In the genomic region with DNA sequence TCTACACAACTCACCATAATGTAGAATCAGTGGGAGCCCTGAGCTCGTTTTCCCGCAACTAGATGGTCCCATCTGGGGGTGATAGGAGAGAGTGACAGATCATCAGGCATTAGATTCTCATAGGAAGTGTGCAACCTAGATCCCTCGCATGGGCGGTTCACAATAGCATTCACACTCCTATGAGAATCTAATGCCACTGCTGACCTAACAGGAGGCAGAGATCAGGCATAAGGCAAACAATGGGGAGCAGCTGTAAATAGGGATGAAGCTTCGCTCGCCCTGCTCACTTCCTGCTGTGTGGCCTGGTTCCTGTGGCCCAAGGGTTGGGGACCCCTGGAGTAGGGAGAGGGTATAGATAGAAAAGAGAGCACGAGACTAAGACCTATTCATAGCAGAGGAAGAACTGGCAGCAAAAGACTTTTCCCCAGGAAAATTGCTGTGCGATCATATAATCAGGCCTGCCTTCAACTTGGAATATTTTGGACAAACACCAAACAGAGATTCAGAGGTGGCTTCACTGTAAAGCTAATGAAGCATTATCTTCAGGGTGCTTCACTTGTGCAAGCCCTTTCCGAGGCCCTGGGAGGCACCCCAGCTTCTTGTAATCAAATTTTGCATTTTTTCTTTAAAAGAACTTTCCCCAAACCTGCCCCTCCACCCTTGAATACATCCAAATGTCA, we compare ENCODE assay signal across 2 cellular contexts.
TF ChIP-seq lines count a peak whose summit lies in the region.

No MANE protein-coding gene starts in this region.

TF ChIP-seq in HEK293, 187 proteins besides CTCF, POLR2A, EP300 and RAD21 (continued from another document):
- no peak for TF ChIP-seq ZNF140 (tag by site-specific recombination; IDR thresholded peaks at IDR 0.05)
TF ChIP-seq in HEK293: peak in this region for 0.

TF ChIP-seq in HepG2, 621 proteins besides CTCF, POLR2A, EP300 and RAD21 (continued from another document and continues in another):
- TF ChIP-seq, protein P1, sequence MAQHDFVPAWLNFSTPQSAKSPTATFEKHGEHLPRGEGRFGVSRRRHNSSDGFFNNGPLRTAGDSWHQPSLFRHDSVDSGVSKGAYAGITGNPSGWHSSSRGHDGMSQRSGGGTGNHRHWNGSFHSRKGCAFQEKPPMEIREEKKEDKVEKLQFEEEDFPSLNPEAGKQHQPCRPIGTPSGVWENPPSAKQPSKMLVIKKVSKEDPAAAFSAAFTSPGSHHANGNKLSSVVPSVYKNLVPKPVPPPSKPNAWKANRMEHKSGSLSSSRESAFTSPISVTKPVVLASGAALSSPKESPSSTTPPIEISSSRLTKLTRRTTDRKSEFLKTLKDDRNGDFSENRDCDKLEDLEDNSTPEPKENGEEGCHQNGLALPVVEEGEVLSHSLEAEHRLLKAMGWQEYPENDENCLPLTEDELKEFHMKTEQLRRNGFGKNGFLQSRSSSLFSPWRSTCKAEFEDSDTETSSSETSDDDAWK (CRISPR knock-in tag; IDR thresholded peaks at IDR 0.05): no peak
- TF ChIP-seq MEIS2 (CRISPR knock-in tag; IDR thresholded peaks at IDR 0.05): peak; percentile 35; the same call in 1 of the 2 replicates
- peak; percentile 67; the same call in 1 of the 2 replicates for TF ChIP-seq ZNF747 (CRISPR knock-in tag; IDR thresholded peaks at IDR 0.05; ENCODE audit: borderline replicate concordance)
- no peak for TF ChIP-seq FOXP1 (IDR thresholded peaks at IDR 0.05)
- TF ChIP-seq FOXP1 (CRISPR knock-in tag; IDR thresholded peaks at IDR 0.05): peak; percentile 77
- TF ChIP-seq, protein P2, sequence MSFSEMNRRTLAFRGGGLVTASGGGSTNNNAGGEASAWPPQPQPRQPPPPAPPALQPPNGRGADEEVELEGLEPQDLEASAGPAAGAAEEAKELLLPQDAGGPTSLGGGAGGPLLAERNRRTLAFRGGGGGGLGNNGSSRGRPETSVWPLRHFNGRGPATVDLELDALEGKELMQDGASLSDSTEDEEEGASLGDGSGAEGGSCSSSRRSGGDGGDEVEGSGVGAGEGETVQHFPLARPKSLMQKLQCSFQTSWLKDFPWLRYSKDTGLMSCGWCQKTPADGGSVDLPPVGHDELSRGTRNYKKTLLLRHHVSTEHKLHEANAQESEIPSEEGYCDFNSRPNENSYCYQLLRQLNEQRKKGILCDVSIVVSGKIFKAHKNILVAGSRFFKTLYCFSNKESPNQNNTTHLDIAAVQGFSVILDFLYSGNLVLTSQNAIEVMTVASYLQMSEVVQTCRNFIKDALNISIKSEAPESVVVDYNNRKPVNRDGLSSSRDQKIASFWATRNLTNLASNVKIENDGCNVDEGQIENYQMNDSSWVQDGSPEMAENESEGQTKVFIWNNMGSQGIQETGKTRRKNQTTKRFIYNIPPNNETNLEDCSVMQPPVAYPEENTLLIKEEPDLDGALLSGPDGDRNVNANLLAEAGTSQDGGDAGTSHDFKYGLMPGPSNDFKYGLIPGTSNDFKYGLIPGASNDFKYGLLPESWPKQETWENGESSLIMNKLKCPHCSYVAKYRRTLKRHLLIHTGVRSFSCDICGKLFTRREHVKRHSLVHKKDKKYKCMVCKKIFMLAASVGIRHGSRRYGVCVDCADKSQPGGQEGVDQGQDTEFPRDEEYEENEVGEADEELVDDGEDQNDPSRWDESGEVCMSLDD (CRISPR knock-in tag; IDR thresholded peaks at IDR 0.05; ENCODE audit: borderline replicate concordance): peak; percentile 34; the same call in 1 of the 2 replicates
- no peak for TF ChIP-seq MATR3 (CRISPR knock-in tag; IDR thresholded peaks at IDR 0.05)
- TF ChIP-seq, protein P3, sequence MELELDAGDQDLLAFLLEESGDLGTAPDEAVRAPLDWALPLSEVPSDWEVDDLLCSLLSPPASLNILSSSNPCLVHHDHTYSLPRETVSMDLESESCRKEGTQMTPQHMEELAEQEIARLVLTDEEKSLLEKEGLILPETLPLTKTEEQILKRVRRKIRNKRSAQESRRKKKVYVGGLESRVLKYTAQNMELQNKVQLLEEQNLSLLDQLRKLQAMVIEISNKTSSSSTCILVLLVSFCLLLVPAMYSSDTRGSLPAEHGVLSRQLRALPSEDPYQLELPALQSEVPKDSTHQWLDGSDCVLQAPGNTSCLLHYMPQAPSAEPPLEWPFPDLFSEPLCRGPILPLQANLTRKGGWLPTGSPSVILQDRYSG (CRISPR knock-in tag; IDR thresholded peaks at IDR 0.05): no peak
- TF ChIP-seq ZNF180 (CRISPR knock-in tag; IDR thresholded peaks at IDR 0.05; ENCODE audit: borderline replicate concordance, low read depth): no peak
- 0 out of 2 replicates have a peak, but pooled peaks have one; percentile 55 for TF ChIP-seq GLI4 (CRISPR knock-in tag; IDR thresholded peaks at IDR 0.05; ENCODE audit: borderline replicate concordance)
- TF ChIP-seq HOXA7 (CRISPR knock-in tag; IDR thresholded peaks at IDR 0.05): no peak
- no peak for TF ChIP-seq ZNF672 (CRISPR knock-in tag; IDR thresholded peaks at IDR 0.05)
- TF ChIP-seq, protein P4, sequence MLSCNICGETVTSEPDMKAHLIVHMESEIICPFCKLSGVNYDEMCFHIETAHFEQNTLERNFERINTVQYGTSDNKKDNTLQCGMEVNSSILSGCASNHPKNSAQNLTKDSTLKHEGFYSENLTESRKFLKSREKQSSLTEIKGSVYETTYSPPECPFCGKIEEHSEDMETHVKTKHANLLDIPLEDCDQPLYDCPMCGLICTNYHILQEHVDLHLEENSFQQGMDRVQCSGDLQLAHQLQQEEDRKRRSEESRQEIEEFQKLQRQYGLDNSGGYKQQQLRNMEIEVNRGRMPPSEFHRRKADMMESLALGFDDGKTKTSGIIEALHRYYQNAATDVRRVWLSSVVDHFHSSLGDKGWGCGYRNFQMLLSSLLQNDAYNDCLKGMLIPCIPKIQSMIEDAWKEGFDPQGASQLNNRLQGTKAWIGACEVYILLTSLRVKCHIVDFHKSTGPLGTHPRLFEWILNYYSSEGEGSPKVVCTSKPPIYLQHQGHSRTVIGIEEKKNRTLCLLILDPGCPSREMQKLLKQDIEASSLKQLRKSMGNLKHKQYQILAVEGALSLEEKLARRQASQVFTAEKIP (CRISPR knock-in tag; IDR thresholded peaks at IDR 0.05; ENCODE audit: borderline replicate concordance): no peak
- TF ChIP-seq ISL2 (CRISPR knock-in tag; IDR thresholded peaks at IDR 0.05): no peak
- TF ChIP-seq, protein P5, sequence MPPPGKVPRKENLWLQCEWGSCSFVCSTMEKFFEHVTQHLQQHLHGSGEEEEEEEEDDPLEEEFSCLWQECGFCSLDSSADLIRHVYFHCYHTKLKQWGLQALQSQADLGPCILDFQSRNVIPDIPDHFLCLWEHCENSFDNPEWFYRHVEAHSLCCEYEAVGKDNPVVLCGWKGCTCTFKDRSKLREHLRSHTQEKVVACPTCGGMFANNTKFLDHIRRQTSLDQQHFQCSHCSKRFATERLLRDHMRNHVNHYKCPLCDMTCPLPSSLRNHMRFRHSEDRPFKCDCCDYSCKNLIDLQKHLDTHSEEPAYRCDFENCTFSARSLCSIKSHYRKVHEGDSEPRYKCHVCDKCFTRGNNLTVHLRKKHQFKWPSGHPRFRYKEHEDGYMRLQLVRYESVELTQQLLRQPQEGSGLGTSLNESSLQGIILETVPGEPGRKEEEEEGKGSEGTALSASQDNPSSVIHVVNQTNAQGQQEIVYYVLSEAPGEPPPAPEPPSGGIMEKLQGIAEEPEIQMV (CRISPR knock-in tag; IDR thresholded peaks at IDR 0.05; ENCODE audit: low read depth): no peak
- peak; percentile 82; the same call in 1 of the 2 replicates for TF ChIP-seq ZMYM2 (CRISPR knock-in tag; IDR thresholded peaks at IDR 0.05)
- no peak for TF ChIP-seq CCAR2 (optimal IDR thresholded peaks at IDR 0.05; ENCODE audit: low read depth, low read length)
- no peak for TF ChIP-seq ZNF296 (CRISPR knock-in tag; conservative IDR thresholded peaks at IDR 0.05)
- TF ChIP-seq ZFP1 (CRISPR knock-in tag; IDR thresholded peaks at IDR 0.05): 0 out of 2 replicates have a peak, but pooled peaks have one; percentile 4
- TF ChIP-seq MED1 (CRISPR knock-in tag; IDR thresholded peaks at IDR 0.05): no peak
- TF ChIP-seq, protein P6, sequence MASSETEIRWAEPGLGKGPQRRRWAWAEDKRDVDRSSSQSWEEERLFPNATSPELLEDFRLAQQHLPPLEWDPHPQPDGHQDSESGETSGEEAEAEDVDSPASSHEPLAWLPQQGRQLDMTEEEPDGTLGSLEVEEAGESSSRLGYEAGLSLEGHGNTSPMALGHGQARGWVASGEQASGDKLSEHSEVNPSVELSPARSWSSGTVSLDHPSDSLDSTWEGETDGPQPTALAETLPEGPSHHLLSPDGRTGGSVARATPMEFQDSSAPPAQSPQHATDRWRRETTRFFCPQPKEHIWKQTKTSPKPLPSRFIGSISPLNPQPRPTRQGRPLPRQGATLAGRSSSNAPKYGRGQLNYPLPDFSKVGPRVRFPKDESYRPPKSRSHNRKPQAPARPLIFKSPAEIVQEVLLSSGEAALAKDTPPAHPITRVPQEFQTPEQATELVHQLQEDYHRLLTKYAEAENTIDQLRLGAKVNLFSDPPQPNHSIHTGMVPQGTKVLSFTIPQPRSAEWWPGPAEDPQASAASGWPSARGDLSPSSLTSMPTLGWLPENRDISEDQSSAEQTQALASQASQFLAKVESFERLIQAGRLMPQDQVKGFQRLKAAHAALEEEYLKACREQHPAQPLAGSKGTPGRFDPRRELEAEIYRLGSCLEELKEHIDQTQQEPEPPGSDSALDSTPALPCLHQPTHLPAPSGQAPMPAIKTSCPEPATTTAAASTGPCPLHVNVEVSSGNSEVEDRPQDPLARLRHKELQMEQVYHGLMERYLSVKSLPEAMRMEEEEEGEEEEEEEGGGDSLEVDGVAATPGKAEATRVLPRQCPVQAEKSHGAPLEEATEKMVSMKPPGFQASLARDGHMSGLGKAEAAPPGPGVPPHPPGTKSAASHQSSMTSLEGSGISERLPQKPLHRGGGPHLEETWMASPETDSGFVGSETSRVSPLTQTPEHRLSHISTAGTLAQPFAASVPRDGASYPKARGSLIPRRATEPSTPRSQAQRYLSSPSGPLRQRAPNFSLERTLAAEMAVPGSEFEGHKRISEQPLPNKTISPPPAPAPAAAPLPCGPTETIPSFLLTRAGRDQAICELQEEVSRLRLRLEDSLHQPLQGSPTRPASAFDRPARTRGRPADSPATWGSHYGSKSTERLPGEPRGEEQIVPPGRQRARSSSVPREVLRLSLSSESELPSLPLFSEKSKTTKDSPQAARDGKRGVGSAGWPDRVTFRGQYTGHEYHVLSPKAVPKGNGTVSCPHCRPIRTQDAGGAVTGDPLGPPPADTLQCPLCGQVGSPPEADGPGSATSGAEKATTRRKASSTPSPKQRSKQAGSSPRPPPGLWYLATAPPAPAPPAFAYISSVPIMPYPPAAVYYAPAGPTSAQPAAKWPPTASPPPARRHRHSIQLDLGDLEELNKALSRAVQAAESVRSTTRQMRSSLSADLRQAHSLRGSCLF (CRISPR knock-in tag; IDR thresholded peaks at IDR 0.05; ENCODE audit: borderline replicate concordance): no peak
- no peak for TF ChIP-seq FLYWCH1 (CRISPR knock-in tag; IDR thresholded peaks at IDR 0.05)
- TF ChIP-seq MTF1 (CRISPR knock-in tag; IDR thresholded peaks at IDR 0.05): peak; percentile 10; the same call in 1 of the 2 replicates
- no peak for TF ChIP-seq ZNF749 (CRISPR knock-in tag; IDR thresholded peaks at IDR 0.05; ENCODE audit: borderline replicate concordance)
- peak; percentile 54; the same call in 1 of the 2 replicates for TF ChIP-seq SIX4 (CRISPR knock-in tag; IDR thresholded peaks at IDR 0.05)
- TF ChIP-seq ZNF263 (CRISPR knock-in tag; IDR thresholded peaks at IDR 0.05): peak; percentile 48; the same call in 1 of the 2 replicates
- TF ChIP-seq GPN1 (CRISPR knock-in tag; IDR thresholded peaks at IDR 0.05; ENCODE audit: borderline replicate concordance): no peak
- no peak for TF ChIP-seq ZNF713 (CRISPR knock-in tag; IDR thresholded peaks at IDR 0.05)
- TF ChIP-seq ZNF737 (CRISPR knock-in tag; IDR thresholded peaks at IDR 0.05; ENCODE audit: borderline replicate concordance): no peak
- TF ChIP-seq ZNF772 (CRISPR knock-in tag; IDR thresholded peaks at IDR 0.05): peak; percentile 84
- no peak for TF ChIP-seq ZNF570 (CRISPR knock-in tag; IDR thresholded peaks at IDR 0.05; ENCODE audit: borderline replicate concordance)
- no peak for TF ChIP-seq HIVEP1 (CRISPR knock-in tag; IDR thresholded peaks at IDR 0.05)
- no peak for TF ChIP-seq ZNF839 (CRISPR knock-in tag; IDR thresholded peaks at IDR 0.05; ENCODE audit: borderline replicate concordance)
- TF ChIP-seq KLF9 (CRISPR knock-in tag; IDR thresholded peaks at IDR 0.05; ENCODE audit: low read depth): no peak
- TF ChIP-seq PTBP1 (IDR thresholded peaks at IDR 0.05; ENCODE audit: low read depth, low read length, poor library complexity, severe bottlenecking): no peak
- TF ChIP-seq ZNF232 (CRISPR knock-in tag; IDR thresholded peaks at IDR 0.05; ENCODE audit: borderline replicate concordance): no peak
- no peak for TF ChIP-seq ZNF543 (CRISPR knock-in tag; IDR thresholded peaks at IDR 0.05)
- TF ChIP-seq KDM5A (IDR thresholded peaks at IDR 0.05; ENCODE audit: borderline replicate concordance, low read length): no peak
- no peak for TF ChIP-seq ZNF567 (CRISPR knock-in tag; IDR thresholded peaks at IDR 0.05; ENCODE audit: borderline replicate concordance)
- no peak for TF ChIP-seq ZFP62 (CRISPR knock-in tag; IDR thresholded peaks at IDR 0.05)
- TF ChIP-seq, protein P7, sequence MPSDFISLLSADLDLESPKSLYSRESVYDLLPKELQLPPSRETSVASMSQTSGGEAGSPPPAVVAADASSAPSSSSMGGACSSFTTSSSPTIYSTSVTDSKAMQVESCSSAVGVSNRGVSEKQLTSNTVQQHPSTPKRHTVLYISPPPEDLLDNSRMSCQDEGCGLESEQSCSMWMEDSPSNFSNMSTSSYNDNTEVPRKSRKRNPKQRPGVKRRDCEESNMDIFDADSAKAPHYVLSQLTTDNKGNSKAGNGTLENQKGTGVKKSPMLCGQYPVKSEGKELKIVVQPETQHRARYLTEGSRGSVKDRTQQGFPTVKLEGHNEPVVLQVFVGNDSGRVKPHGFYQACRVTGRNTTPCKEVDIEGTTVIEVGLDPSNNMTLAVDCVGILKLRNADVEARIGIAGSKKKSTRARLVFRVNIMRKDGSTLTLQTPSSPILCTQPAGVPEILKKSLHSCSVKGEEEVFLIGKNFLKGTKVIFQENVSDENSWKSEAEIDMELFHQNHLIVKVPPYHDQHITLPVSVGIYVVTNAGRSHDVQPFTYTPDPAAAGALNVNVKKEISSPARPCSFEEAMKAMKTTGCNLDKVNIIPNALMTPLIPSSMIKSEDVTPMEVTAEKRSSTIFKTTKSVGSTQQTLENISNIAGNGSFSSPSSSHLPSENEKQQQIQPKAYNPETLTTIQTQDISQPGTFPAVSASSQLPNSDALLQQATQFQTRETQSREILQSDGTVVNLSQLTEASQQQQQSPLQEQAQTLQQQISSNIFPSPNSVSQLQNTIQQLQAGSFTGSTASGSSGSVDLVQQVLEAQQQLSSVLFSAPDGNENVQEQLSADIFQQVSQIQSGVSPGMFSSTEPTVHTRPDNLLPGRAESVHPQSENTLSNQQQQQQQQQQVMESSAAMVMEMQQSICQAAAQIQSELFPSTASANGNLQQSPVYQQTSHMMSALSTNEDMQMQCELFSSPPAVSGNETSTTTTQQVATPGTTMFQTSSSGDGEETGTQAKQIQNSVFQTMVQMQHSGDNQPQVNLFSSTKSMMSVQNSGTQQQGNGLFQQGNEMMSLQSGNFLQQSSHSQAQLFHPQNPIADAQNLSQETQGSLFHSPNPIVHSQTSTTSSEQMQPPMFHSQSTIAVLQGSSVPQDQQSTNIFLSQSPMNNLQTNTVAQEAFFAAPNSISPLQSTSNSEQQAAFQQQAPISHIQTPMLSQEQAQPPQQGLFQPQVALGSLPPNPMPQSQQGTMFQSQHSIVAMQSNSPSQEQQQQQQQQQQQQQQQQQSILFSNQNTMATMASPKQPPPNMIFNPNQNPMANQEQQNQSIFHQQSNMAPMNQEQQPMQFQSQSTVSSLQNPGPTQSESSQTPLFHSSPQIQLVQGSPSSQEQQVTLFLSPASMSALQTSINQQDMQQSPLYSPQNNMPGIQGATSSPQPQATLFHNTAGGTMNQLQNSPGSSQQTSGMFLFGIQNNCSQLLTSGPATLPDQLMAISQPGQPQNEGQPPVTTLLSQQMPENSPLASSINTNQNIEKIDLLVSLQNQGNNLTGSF (CRISPR knock-in tag; IDR thresholded peaks at IDR 0.05): no peak; the same call in 1 of the 2 replicates
